Comparison of ENCODE assay signal across 24 cellular contexts in genomic region chr11:11215944-11216343, GRCh38.
DNase-seq lines count a peak whose midpoint lies in the region; ATAC-seq and TF ChIP-seq lines count a peak whose summit lies in the region.
"Had no signal": no experiment of that assay in that cellular context is flagged by ENCODE, and none has a peak within 500 bp of the region (broad histone marks: within the 10 kb centered on the region; RNA-seq: fewer than 3 reads in every experiment).

No MANE protein-coding gene starts in this region.

- H3K27ac Mint-ChIP-seq in neural crest cell (ENCODE audit: unreplicated experiment): peak overlapping the region; percentile 70
- H3K27ac Mint-ChIP-seq: activated CD4-positive, alpha-beta T cell treated with anti-CD3 and anti-CD28 coated beads for 36 hours; activated naive CD4-positive, alpha-beta T cell treated with anti-CD3 and anti-CD28 coated beads, Interleukin-2, amount 50 U/mL, for 24 hours; B cell had no signal

- H3K4me1 Mint-ChIP-seq in neural crest cell: peaks cover 21% of the 10 kb centered on the region
- H3K4me1 Mint-ChIP-seq: activated CD4-positive, alpha-beta T cell treated with anti-CD3 and anti-CD28 coated beads for 36 hours; activated naive CD4-positive, alpha-beta T cell treated with anti-CD3 and anti-CD28 coated beads, Interleukin-2, amount 50 U/mL, for 24 hours; B cell had no signal

- no peak for ATAC-seq in HG02623 (IDR thresholded peaks at IDR 0.05; ENCODE audit: unreplicated experiment)
- ATAC-seq: activated CD4-positive, alpha-beta T cell treated with anti-CD3 and anti-CD28 coated beads for 36 hours; right cardiac atrium had no signal

- DNase-seq in DMS53 (lab: John Stamatoyannopoulos, UW) (peak; percentile 26), DMS53 treated with DMSO at 0.1 percent for 48 hours (lab: John Stamatoyannopoulos, UW; ENCODE audit: unreplicated experiment) (no peak), HT-29 (ENCODE audit: low spot score) (peak; percentile 36), NCI-H774 (lab: John Stamatoyannopoulos, UW) (peak; percentile 1), neural crest cell (ENCODE audit: low read depth, low spot score) (no peak), breast epithelium (ENCODE audit: low spot score in 2 of 2) (no peak), GM10248 (ENCODE audit: extremely low spot score) (no peak)
- DNase-seq: 8988T; activated CD4-positive, alpha-beta T cell treated with anti-CD3 and anti-CD28 coated beads for 36 hours; aorta; effector CD4-positive, alpha-beta T cell; GOT3; KG1; kidney; mammary epithelial cell; MV-4-11; NCI-H446 treated with DMSO at 0.1 percent for 48 hours; right cardiac atrium; stimulated activated CD8-positive, alpha-beta memory T cell treated with anti-CD3 and anti-CD28 coated beads, Interleukin-4, amount 100 ng/mL, for 48 hours had no signal

- H3K4me1 ChIP-seq in breast epithelium: peaks cover 0 to 8% of the 10 kb centered on the region in 2 donors

- no peaks in the 10 kb centered on the region for H3K27me3 Mint-ChIP-seq in neural crest cell (ENCODE audit: low read depth)
- H3K27me3 Mint-ChIP-seq: activated naive CD4-positive, alpha-beta T cell treated with anti-CD3 and anti-CD28 coated beads, Interleukin-2, amount 50 U/mL, for 24 hours had no signal

- POLR2A ChIA-PET in GM10248 (lab: Yijun Ruan, JAX): no interaction called here

- TF ChIP-seq CTCF in neural crest cell (conservative IDR thresholded peaks at IDR 0.05) (no peak), breast epithelium (IDR thresholded peaks at IDR 0.05) (no peak), GM10248 (IDR thresholded peaks at IDR 0.05; ENCODE audit: control extremely low read depth, extremely low read depth, low read depth, missing control alignments) (no peak)

- H3K36me3 Mint-ChIP-seq in neural crest cell (ENCODE audit: low read depth): no peaks in the 10 kb centered on the region
- H3K36me3 Mint-ChIP-seq: activated naive CD4-positive, alpha-beta T cell treated with anti-CD3 and anti-CD28 coated beads, Interleukin-2, amount 50 U/mL, for 24 hours had no signal

- H3K36me3 ChIP-seq in breast epithelium: no peaks in the 10 kb centered on the region
- H3K36me3 ChIP-seq: vagina had no signal

- intact Hi-C loops in breast epithelium (cut with DNase I; ENCODE audit: low total_unique reads): no loop called here

- no peak overlapping the region for H3K27ac ChIP-seq in breast epithelium
- H3K27ac ChIP-seq: RWPE1, vagina had no signal

- no peak overlapping the region for H3K4me3 Mint-ChIP-seq in neural crest cell
- H3K4me3 Mint-ChIP-seq: activated CD4-positive, alpha-beta T cell treated with anti-CD3 and anti-CD28 coated beads for 36 hours; activated naive CD4-positive, alpha-beta T cell treated with anti-CD3 and anti-CD28 coated beads, Interleukin-2, amount 50 U/mL, for 24 hours; B cell had no signal

- CTCF ChIA-PET in GM10248 (lab: Yijun Ruan, JAX): no interaction called here

- H3K27me3 ChIP-seq in breast epithelium: no peaks in the 10 kb centered on the region
- H3K27me3 ChIP-seq: vagina had no signal

- no peak for TF ChIP-seq POLR2A in breast epithelium (IDR thresholded peaks at IDR 0.05)

- H3K9me3 Mint-ChIP-seq in neural crest cell: no peaks in the 10 kb centered on the region
- H3K9me3 Mint-ChIP-seq: activated naive CD4-positive, alpha-beta T cell treated with anti-CD3 and anti-CD28 coated beads, Interleukin-2, amount 50 U/mL, for 24 hours had no signal

- H3K9me3 ChIP-seq in breast epithelium: no peaks in the 10 kb centered on the region
- H3K9me3 ChIP-seq: vagina had no signal

- no peak overlapping the region for H3K4me3 ChIP-seq in breast epithelium
- H3K4me3 ChIP-seq: vagina had no signal

Comparison
In these comparisons a context has a peak if more than half of its experiments do, and no peak if none do; other contexts are left out.
1. DNase-seq: peak in DMS53 (single experiment), HT-29 (single experiment) and NCI-H774 (single experiment); none in DMS53 treated with DMSO at 0.1 percent for 48 hours (single experiment), neural crest cell (single experiment), breast epithelium (0 of 2) and GM10248 (single experiment).